22 cellular contexts compared by ENCODE assay signal in genomic region chr7:1974714-1975113, GRCh38.
DNase-seq lines count a peak whose midpoint lies in the region; ATAC-seq and TF ChIP-seq lines count a peak whose summit lies in the region.
"Had no signal": no experiment of that assay in that cellular context is flagged by ENCODE, and none has a peak within 500 bp of the region (broad histone marks: within the 10 kb centered on the region; RNA-seq: fewer than 3 reads in every experiment).

No MANE protein-coding gene starts in this region.

- no peak overlapping the region for H2AFZ ChIP-seq in GM23338
- H2AFZ ChIP-seq: PC-9 had no signal

- H3K36me3 ChIP-seq in BLaER1 treated with 17β-estradiol and CSF1 and Interleukin-3, amounts not matched to agents 10 nM and 100 nM = peaks cover 34 to 83% (median 70%) of the 10 kb centered on the region in 11 experiments
- H3K36me3 ChIP-seq in CD8-positive, alpha-beta T cell (ENCODE audit: insufficient read depth, low read length) = no peaks in the 10 kb centered on the region
- no peaks in the 10 kb centered on the region for H3K36me3 ChIP-seq in GM23338 (ENCODE audit: insufficient read depth)

- H3K9ac ChIP-seq in BLaER1 treated with 17β-estradiol and CSF1 and Interleukin-3, amounts not matched to agents 10 nM and 100 nM = peak overlapping the region in 1 of 11 experiments; percentile 15; a peak in 1 of 22 replicates

- DNase-seq in CD8-positive, alpha-beta T cell = no peak
- peak; percentile 72 for DNase-seq in chondrocyte (ENCODE audit: low spot score)
- no peak for DNase-seq in GM23338 (ENCODE audit: low spot score)
- no peak for DNase-seq in NCI-H2196 treated with DMSO at 0.1 percent for 48 hours (lab: John Stamatoyannopoulos, UW; ENCODE audit: unreplicated experiment)
- DNase-seq: activated CD4-positive, alpha-beta T cell treated with anti-CD3 and anti-CD28 coated beads for 4 hours; DMS79; kidney glomerular epithelial cell; NCI-H1694; NCI-H774; PC-9; stimulated activated CD4-positive, alpha-beta T cell treated with anti-CD3 and anti-CD28 coated beads, Interleukin-2, amount 100 ng/mL, for 48 hours; stimulated activated naive CD4-positive, alpha-beta T cell; T-helper 1 cell; testis had no signal

- H3K4me1 ChIP-seq in BLaER1 treated with 17β-estradiol and CSF1 and Interleukin-3, amounts not matched to agents 10 nM and 100 nM = peaks cover 0 to 45% (median 27%) of the 10 kb centered on the region in 10 experiments; a peak in 18 of 20 replicates
- H3K4me1 ChIP-seq in CD8-positive, alpha-beta T cell (ENCODE audit: insufficient read depth, low read length) = peaks cover 22% of the 10 kb centered on the region
- no peaks in the 10 kb centered on the region for H3K4me1 ChIP-seq in GM23338 (ENCODE audit: insufficient read depth)
- H3K4me1 ChIP-seq: SJSA1 had no signal

- H4K20me1 ChIP-seq in BLaER1 treated with 17β-estradiol and CSF1 and Interleukin-3, amounts not matched to agents 10 nM and 100 nM = peaks cover 0 to 94% (median 63%) of the 10 kb centered on the region in 11 experiments; a peak in 19 of 22 replicates
- no peaks in the 10 kb centered on the region for H4K20me1 ChIP-seq in GM23338 (replicated peaks; ENCODE audit: insufficient read depth)

- H3K9me2 ChIP-seq in GM23338 (ENCODE audit: insufficient read depth) = no peaks in the 10 kb centered on the region

- intact Hi-C loops in CD8-positive, alpha-beta T cell (cut with DNase I, micrococcal nuclease) = no loop called here

- H3K4me2 ChIP-seq in BLaER1 treated with 17β-estradiol and CSF1 and Interleukin-3, amounts not matched to agents 10 nM and 100 nM = peak overlapping the region in 8 of 11 experiments; percentile 17 to 70 (median 44); a peak in 13 of 22 replicates
- H3K4me2 ChIP-seq in GM23338 = no peak overlapping the region
- H3K4me2 ChIP-seq: PC-9 had no signal

- H3K9me3 Mint-ChIP-seq in CD8-positive, alpha-beta T cell = no peaks in the 10 kb centered on the region
- peaks cover 2% of the 10 kb centered on the region for H3K9me3 Mint-ChIP-seq in chondrocyte (ENCODE audit: low read depth)
- no peaks in the 10 kb centered on the region for H3K9me3 Mint-ChIP-seq in nephron
- H3K9me3 Mint-ChIP-seq in GM23338 = peaks cover 20% of the 10 kb centered on the region
- H3K9me3 Mint-ChIP-seq: activated T-helper 2 cell treated with anti-CD3 and anti-CD28 coated beads, Interferon-gamma antibody, Interleukin-2, Interleukin-4, amounts not matched to agents 10 μg/mL and 5 μg/mL and 100 μg/mL, durations not matched to agents 14 hours and 24 hours and 36 hours; natural killer cell treated with Interleukin-12 subunit alpha and Interleukin-12 subunit beta and Interleukin-15 and Interleukin-18, amount 100 ng/mL, for 72 hours had no signal

- peaks cover 28% of the 10 kb centered on the region for H3K4me1 Mint-ChIP-seq in CD8-positive, alpha-beta T cell (ENCODE audit: low read depth)
- H3K4me1 Mint-ChIP-seq in chondrocyte (ENCODE audit: low read depth) = no peaks in the 10 kb centered on the region
- H3K4me1 Mint-ChIP-seq in nephron = peaks cover 19% of the 10 kb centered on the region
- H3K4me1 Mint-ChIP-seq in GM23338 = no peaks in the 10 kb centered on the region

- no peaks in the 10 kb centered on the region for H3K79me2 ChIP-seq in GM23338 (replicated peaks; ENCODE audit: insufficient read depth)

- no peak for ATAC-seq in CD8-positive, alpha-beta T cell
- ATAC-seq in GM23338 (no peak), HG03196 (IDR thresholded peaks at IDR 0.05; ENCODE audit: unreplicated experiment) (no peak)
- ATAC-seq: natural killer cell treated with Interleukin-12 subunit alpha and Interleukin-12 subunit beta and Interleukin-15 and Interleukin-18, amount 100 ng/mL, for 72 hours had no signal

- no peaks in the 10 kb centered on the region for H3F3A ChIP-seq in GM23338 (replicated peaks; ENCODE audit: low read depth)

- TF ChIP-seq CTCF in CD8-positive, alpha-beta T cell (IDR thresholded peaks at IDR 0.05) = no peak
- no peak for TF ChIP-seq CTCF in chondrocyte (IDR thresholded peaks at IDR 0.05)
- no peak for TF ChIP-seq CTCF in nephron (IDR thresholded peaks at IDR 0.05; ENCODE audit: unreplicated experiment in 3 of 3)
- TF ChIP-seq CTCF in GM23338 (conservative IDR thresholded peaks at IDR 0.05; ENCODE audit: low read depth in 2 of 2) = no peak

- H3K27me3 Mint-ChIP-seq in CD8-positive, alpha-beta T cell (ENCODE audit: low read depth) = no peaks in the 10 kb centered on the region
- H3K27me3 Mint-ChIP-seq in chondrocyte (ENCODE audit: low read depth) (no peaks in the 10 kb centered on the region), nephron (ENCODE audit: low read depth) (no peaks in the 10 kb centered on the region), GM23338 (ENCODE audit: insufficient read depth, low read depth, poor library complexity) (peaks cover 7% of the 10 kb centered on the region)
- H3K27me3 Mint-ChIP-seq: progenitor cell of endocrine pancreas had no signal

- H3K36me3 Mint-ChIP-seq in CD8-positive, alpha-beta T cell = peaks cover 33% of the 10 kb centered on the region
- H3K36me3 Mint-ChIP-seq in chondrocyte (ENCODE audit: low read depth) = peaks cover 19% of the 10 kb centered on the region
- H3K36me3 Mint-ChIP-seq in nephron (ENCODE audit: low read depth) = peaks cover 48% of the 10 kb centered on the region
- peaks cover 41% of the 10 kb centered on the region for H3K36me3 Mint-ChIP-seq in GM23338 (ENCODE audit: low read depth)

- CTCF ChIA-PET in CD8-positive, alpha-beta T cell (lab: Charles Lee) = interaction anchor here (0.7 kb wide), 1 partner anchor 474 kb away, joined by 3 read pairs; no protein-coding TSS in a partner anchor

- H3K9me3 ChIP-seq in BLaER1 treated with 17β-estradiol and CSF1 and Interleukin-3, amounts not matched to agents 10 nM and 100 nM (replicated peaks in 1 of 11) = peaks cover 11 to 21% (median 19%) of the 10 kb centered on the region in 11 experiments; a peak in 18 of 22 replicates
- no peaks in the 10 kb centered on the region for H3K9me3 ChIP-seq in CD8-positive, alpha-beta T cell (ENCODE audit: low read length)
- H3K9me3 ChIP-seq: SJSA1, testis had no signal

- no peak overlapping the region for H3K4me3 ChIP-seq in BLaER1 treated with 17β-estradiol and CSF1 and Interleukin-3, amounts not matched to agents 10 nM and 100 nM
- no peak overlapping the region for H3K4me3 ChIP-seq in CD8-positive, alpha-beta T cell (ENCODE audit: low read depth, low read length)
- H3K4me3 ChIP-seq in GM23338 = no peak overlapping the region
- H3K4me3 ChIP-seq: coronary artery, PC-9, SJSA1, testis had no signal

- POLR2A ChIA-PET in CD8-positive, alpha-beta T cell (lab: Charles Lee) = interaction anchor here (1.5 kb wide), 1 partner anchor 35 kb away, joined by 3 read pairs; no protein-coding TSS in a partner anchor

- peak overlapping the region; percentile 77 for H3K27ac Mint-ChIP-seq in CD8-positive, alpha-beta T cell
- H3K27ac Mint-ChIP-seq in chondrocyte (ENCODE audit: unreplicated experiment) (no peak overlapping the region), nephron (peak overlapping the region; percentile 4 to 45 (median 7)), GM23338 (no peak overlapping the region)
- H3K27ac Mint-ChIP-seq: activated T-helper 2 cell treated with anti-CD3 and anti-CD28 coated beads, Interferon-gamma antibody, Interleukin-2, Interleukin-4, amounts not matched to agents 10 μg/mL and 5 μg/mL and 100 μg/mL, durations not matched to agents 14 hours and 24 hours and 36 hours; natural killer cell treated with Interleukin-12 subunit alpha and Interleukin-12 subunit beta and Interleukin-15 and Interleukin-18, amount 100 ng/mL, for 72 hours; progenitor cell of endocrine pancreas had no signal

- peaks cover 0 to 8% (median 0%) of the 10 kb centered on the region in 11 experiments; a peak in 5 of 22 replicates for H3K27me3 ChIP-seq in BLaER1 treated with 17β-estradiol and CSF1 and Interleukin-3, amounts not matched to agents 10 nM and 100 nM
- H3K27me3 ChIP-seq in CD8-positive, alpha-beta T cell (ENCODE audit: insufficient read depth, low read length) = no peaks in the 10 kb centered on the region
- no peaks in the 10 kb centered on the region for H3K27me3 ChIP-seq in GM23338 (ENCODE audit: insufficient read depth)
- H3K27me3 ChIP-seq: SJSA1, testis had no signal

- no peak overlapping the region for H3K4me3 Mint-ChIP-seq in CD8-positive, alpha-beta T cell
- H3K4me3 Mint-ChIP-seq in chondrocyte (ENCODE audit: unreplicated experiment) (no peak overlapping the region), nephron (no peak overlapping the region), GM23338 (no peak overlapping the region)
- H3K4me3 Mint-ChIP-seq: natural killer cell treated with Interleukin-12 subunit alpha and Interleukin-12 subunit beta and Interleukin-15 and Interleukin-18, amount 100 ng/mL, for 72 hours had no signal

- H3K27ac ChIP-seq in BLaER1 treated with 17β-estradiol and CSF1 and Interleukin-3, amounts not matched to agents 10 nM and 100 nM = no peak overlapping the region
- no peak overlapping the region for H3K27ac ChIP-seq in CD8-positive, alpha-beta T cell (ENCODE audit: low read depth, low read length)
- no peak overlapping the region for H3K27ac ChIP-seq in GM23338 (ENCODE audit: low read depth)
- H3K27ac ChIP-seq: coronary artery, PC-9, SJSA1, testis had no signal

TF ChIP-seq in GM23338, 12 proteins besides CTCF, POLR2A, EP300 and RAD21 (continues in another document):
- TF ChIP-seq REST (IDR thresholded peaks at IDR 0.05; ENCODE audit: unreplicated experiment) (no peak), JUNB (IDR thresholded peaks at IDR 0.05; ENCODE audit: unreplicated experiment) (no peak), ZNF114 (CRISPR knock-in tag; IDR thresholded peaks at IDR 0.05) (no peak)

Comparison
In these comparisons a context has a peak if more than half of its experiments do, and no peak if none do; other contexts are left out.
1. H3K27ac Mint-ChIP-seq: peak in CD8-positive, alpha-beta T cell (single experiment) and nephron (3 of 3); none in chondrocyte (single experiment) and GM23338 (single experiment).